Comparison of ENCODE assay signal across 17 cellular contexts in genomic region chr16:53948326-53948725, GRCh38.
"Had no signal": no experiment of that assay in that cellular context is flagged by ENCODE, and none has a peak within 500 bp of the region (broad histone marks: within the 10 kb centered on the region; RNA-seq: fewer than 3 reads in every experiment).

No MANE protein-coding gene starts in this region.

- H3K27ac Mint-ChIP-seq: natural killer cell had no signal

- DNase-seq: effector memory CD4-positive, alpha-beta T cell; glutamatergic neuron; immature natural killer cell; mucosa of descending colon; natural killer cell; posterior cingulate gyrus; small intestine; stimulated activated CD4-positive, alpha-beta T cell treated with anti-CD3 and anti-CD28 coated beads, Interleukin-2, amount 100 ng/mL, for 48 hours; stimulated activated naive CD4-positive, alpha-beta T cell treated with Interleukin-2 at 50 U/mL for 16 hours; trophoblast cell had no signal

- H3K36me3 ChIP-seq: esophagus muscularis mucosa, gastroesophageal sphincter had no signal

- ATAC-seq: gastroesophageal sphincter, mucosa of descending colon, natural killer cell had no signal

- H3K9me3 Mint-ChIP-seq: immature natural killer cell, natural killer cell, neural crest cell had no signal

- H3K27ac ChIP-seq: epithelial cell of prostate, esophagus muscularis mucosa, gastroesophageal sphincter had no signal

- H3K9me3 ChIP-seq: esophagus muscularis mucosa, gastroesophageal sphincter, mucosa of descending colon had no signal

- H3K4me3 Mint-ChIP-seq: immature natural killer cell, natural killer cell, neural crest cell had no signal

- H3K4me3 ChIP-seq: esophagus muscularis mucosa, gastroesophageal sphincter, mucosa of descending colon had no signal

- H3K27me3 ChIP-seq: esophagus muscularis mucosa, gastroesophageal sphincter had no signal

- FAIRE-seq: endometrium, keratinocyte, small intestine, urothelium cell line had no signal

- H3K36me3 Mint-ChIP-seq: immature natural killer cell, natural killer cell had no signal
